Comparison of ENCODE assay signal across 14 cellular contexts in genomic region chr5:133430095-133430494, GRCh38.
A peak's percentile ranks its signal among the peaks of the same experiment; 100 is the strongest.
DNase-seq lines count a peak whose midpoint lies in the region.
"Had no signal": no experiment of that assay in that cellular context is flagged by ENCODE, and none has a peak within 500 bp of the region (broad histone marks: within the 10 kb centered on the region; RNA-seq: fewer than 3 reads in every experiment).

No MANE protein-coding gene starts in this region.

- peak; percentile 8 for DNase-seq in DMS53 (lab: John Stamatoyannopoulos, UW)
- no peak for DNase-seq in DMS53 treated with DMSO at 0.1 percent for 48 hours (lab: John Stamatoyannopoulos, UW; ENCODE audit: unreplicated experiment)
- DNase-seq in NCI-H748 (lab: John Stamatoyannopoulos, UW; ENCODE audit: unreplicated experiment), result peak; percentile 21
- no peak for DNase-seq in NCI-H748 treated with DMSO at 0.1 percent for 48 hours (lab: John Stamatoyannopoulos, UW)
- peak; percentile 30 for DNase-seq in islet precursor cell
- no peak for DNase-seq in ACHN
- DNase-seq: AML-193; BE2C; Caco-2; CD4-positive, alpha-beta T cell; DMS153; DMS79 treated with DMSO at 0.1 percent for 48 hours; GF-D8; H9 had no signal

- in situ Hi-C loops in ACHN (cut with HindIII; ENCODE audit: low pct_ligation_motif_present, low pct_unique_long_range_greater_than_20kb, low sequenced_read_pairs), result no loop called here

Comparison
In these comparisons a context has a peak if more than half of its experiments do, and no peak if none do; other contexts are left out.
1. DNase-seq: peak in DMS53 (single experiment), NCI-H748 (single experiment) and islet precursor cell (single experiment); none in DMS53 treated with DMSO at 0.1 percent for 48 hours (single experiment), NCI-H748 treated with DMSO at 0.1 percent for 48 hours (single experiment) and ACHN (single experiment).